2 cellular contexts compared by ENCODE assay signal in the genomic region with DNA sequence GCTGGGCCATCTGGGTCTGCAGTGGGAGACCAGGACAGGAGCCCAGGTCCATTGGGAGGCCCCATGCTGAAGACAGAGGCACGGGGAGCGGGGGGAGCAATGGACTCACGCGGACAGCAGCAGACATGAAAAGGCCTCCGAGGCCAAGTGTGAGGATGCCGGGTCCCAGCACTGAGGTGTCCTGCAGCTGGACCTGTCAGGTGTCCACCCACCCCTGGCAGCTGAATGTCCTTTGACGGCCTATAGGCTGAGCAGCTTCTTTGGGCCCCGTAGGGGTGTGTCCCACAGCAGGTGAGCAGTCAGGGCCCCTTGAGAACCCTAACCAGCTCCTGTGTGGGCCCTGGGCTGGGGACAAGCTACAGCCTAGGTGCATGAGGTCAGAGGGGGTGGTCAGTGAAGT. TPM values are rescaled to one million over a fixed set of nuclear protein-coding genes. Genes with fewer than 3 reads are reported as not detected.
"Had no signal": no experiment of that assay in that cellular context is flagged by ENCODE, and none has a peak within 500 bp of the region (broad histone marks: within the 10 kb centered on the region; RNA-seq: fewer than 3 reads in every experiment).

No MANE protein-coding gene starts in this region.

RNA-seq across cellular contexts. Expression of a gene that starts 3.1 kb away (rescaled TPM):
- total RNA-seq: OCI-LY7, SJSA1 had no signal
